In the genomic region with DNA sequence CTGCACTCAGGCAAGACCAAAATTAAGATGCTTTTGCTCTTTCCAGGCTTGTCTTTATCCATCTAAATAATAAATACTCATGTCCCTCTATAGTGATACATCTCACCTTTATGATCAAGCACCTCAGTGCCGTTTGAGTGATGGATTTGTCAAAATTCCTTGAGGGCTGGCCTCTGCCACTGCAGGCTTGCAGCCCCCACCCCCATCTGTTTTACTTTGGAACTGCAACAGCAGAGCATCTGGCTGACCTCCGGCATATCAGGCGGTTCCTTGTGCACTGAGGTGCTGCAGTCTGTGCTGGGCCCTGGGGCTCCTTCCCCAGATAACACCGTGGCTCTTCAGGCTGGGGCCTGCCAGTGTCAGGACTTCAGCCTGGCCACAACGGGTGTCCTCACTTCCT, we compare ENCODE assay signal across 1 cellular context.
TF ChIP-seq lines count a peak whose summit lies in the region.

No MANE protein-coding gene starts in this region.

TF ChIP-seq in SK-N-SH treated with all-trans-retinoic acid at 6 μM for 48 hours, 23 proteins besides CTCF, POLR2A, EP300 and RAD21 (continued from another document):
- TF ChIP-seq PPARA (CRISPR knock-in tag; IDR thresholded peaks at IDR 0.05; ENCODE audit: borderline replicate concordance) (no peak), TSHZ2 (CRISPR knock-in tag; IDR thresholded peaks at IDR 0.05) (no peak), CSDC2 (CRISPR knock-in tag; IDR thresholded peaks at IDR 0.05) (no peak), ZFP3 (CRISPR knock-in tag; IDR thresholded peaks at IDR 0.05) (no peak)
- TF ChIP-seq, protein P1, sequence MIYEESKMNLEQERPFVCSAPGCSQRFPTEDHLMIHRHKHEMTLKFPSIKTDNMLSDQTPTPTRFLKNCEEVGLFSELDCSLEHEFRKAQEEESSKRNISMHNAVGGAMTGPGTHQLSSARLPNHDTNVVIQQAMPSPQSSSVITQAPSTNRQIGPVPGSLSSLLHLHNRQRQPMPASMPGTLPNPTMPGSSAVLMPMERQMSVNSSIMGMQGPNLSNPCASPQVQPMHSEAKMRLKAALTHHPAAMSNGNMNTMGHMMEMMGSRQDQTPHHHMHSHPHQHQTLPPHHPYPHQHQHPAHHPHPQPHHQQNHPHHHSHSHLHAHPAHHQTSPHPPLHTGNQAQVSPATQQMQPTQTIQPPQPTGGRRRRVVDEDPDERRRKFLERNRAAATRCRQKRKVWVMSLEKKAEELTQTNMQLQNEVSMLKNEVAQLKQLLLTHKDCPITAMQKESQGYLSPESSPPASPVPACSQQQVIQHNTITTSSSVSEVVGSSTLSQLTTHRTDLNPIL (CRISPR knock-in tag; IDR thresholded peaks at IDR 0.05; ENCODE audit: low read depth) = no peak
- TF ChIP-seq, protein P2, sequence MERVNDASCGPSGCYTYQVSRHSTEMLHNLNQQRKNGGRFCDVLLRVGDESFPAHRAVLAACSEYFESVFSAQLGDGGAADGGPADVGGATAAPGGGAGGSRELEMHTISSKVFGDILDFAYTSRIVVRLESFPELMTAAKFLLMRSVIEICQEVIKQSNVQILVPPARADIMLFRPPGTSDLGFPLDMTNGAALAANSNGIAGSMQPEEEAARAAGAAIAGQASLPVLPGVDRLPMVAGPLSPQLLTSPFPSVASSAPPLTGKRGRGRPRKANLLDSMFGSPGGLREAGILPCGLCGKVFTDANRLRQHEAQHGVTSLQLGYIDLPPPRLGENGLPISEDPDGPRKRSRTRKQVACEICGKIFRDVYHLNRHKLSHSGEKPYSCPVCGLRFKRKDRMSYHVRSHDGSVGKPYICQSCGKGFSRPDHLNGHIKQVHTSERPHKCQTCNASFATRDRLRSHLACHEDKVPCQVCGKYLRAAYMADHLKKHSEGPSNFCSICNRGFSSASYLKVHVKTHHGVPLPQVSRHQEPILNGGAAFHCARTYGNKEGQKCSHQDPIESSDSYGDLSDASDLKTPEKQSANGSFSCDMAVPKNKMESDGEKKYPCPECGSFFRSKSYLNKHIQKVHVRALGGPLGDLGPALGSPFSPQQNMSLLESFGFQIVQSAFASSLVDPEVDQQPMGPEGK (CRISPR knock-in tag; IDR thresholded peaks at IDR 0.05; ENCODE audit: borderline replicate concordance) = no peak
